Comparison of ENCODE assay signal across 8 cellular contexts in genomic region chr1:210250998-210251679, GRCh38. TPM values are rescaled to one million over a fixed set of nuclear protein-coding genes. Genes with fewer than 3 reads are reported as not detected.
DNase-seq lines count a peak whose midpoint lies in the region; ATAC-seq and TF ChIP-seq lines count a peak whose summit lies in the region.

No MANE protein-coding gene starts in this region.

- no peak for TF ChIP-seq POLR2A in suprapubic skin (IDR thresholded peaks at IDR 0.05)

- peaks cover 16% of the 10 kb centered on the region for H3K4me1 Mint-ChIP-seq in memory B cell

- H3K4me3 ChIP-seq in ectodermal cell (ENCODE audit: insufficient read depth, low read depth, low read length) (peak overlapping the region; percentile 43), suprapubic skin (peak overlapping the region; percentile 49)

- no peaks in the 10 kb centered on the region for H3K9me3 Mint-ChIP-seq in memory B cell

- H3K4me1 ChIP-seq in ectodermal cell (ENCODE audit: control insufficient read depth, insufficient read depth, low read length) (peaks cover 24% of the 10 kb centered on the region), suprapubic skin (peaks cover 26% of the 10 kb centered on the region)

- H3K4me3 Mint-ChIP-seq in memory B cell = peak overlapping the region; percentile 86

- DNase-seq in DMS79 (lab: John Stamatoyannopoulos, UW) = peak; percentile 94
- peak; percentile 62 for DNase-seq in LHCN-M2 (ENCODE audit: low read depth)
- peak; percentile 71 to 82 for DNase-seq in SHP77 (lab: John Stamatoyannopoulos, UW)
- peak in 1 of 2 donors; percentile 16 for DNase-seq in memory B cell (ENCODE audit: low spot score in 2 of 2)
- DNase-seq in suprapubic skin (ENCODE audit: low spot score in 2 of 2) = peak in 1 of 2 donors; percentile 69
- no peak for DNase-seq in effector CD4-positive, alpha-beta T cell
- DNase-seq in activated effector memory CD4-positive, alpha-beta T cell treated with anti-CD3 and anti-CD28 coated beads, Interleukin-2, amount 50 U/mL, for 16 hours = no peak

- peaks cover 17% of the 10 kb centered on the region for H3K27me3 Mint-ChIP-seq in memory B cell

- no peaks in the 10 kb centered on the region for H3K36me3 ChIP-seq in ectodermal cell (ENCODE audit: control insufficient read depth, insufficient read depth, low read length)
- no peaks in the 10 kb centered on the region for H3K36me3 ChIP-seq in suprapubic skin

- H3K27ac ChIP-seq in ectodermal cell (ENCODE audit: insufficient read depth, low read depth, low read length, poor library complexity, severe bottlenecking) (peak overlapping the region; percentile 84), suprapubic skin (peak overlapping the region; percentile 68)

- H3K36me3 Mint-ChIP-seq in memory B cell = no peaks in the 10 kb centered on the region

- peak; percentile 58 for ATAC-seq in memory B cell (ENCODE audit: low read depth)

- WGBS in ectodermal cell, 2 experiments = 0 to 1% methylated on average over 36 to 37 of the region's 37 CpGs
- WGBS in suprapubic skin = under 1% methylated on average over 10 of the region's 37 CpGs

- peak overlapping the region; percentile 1 for H3K27ac Mint-ChIP-seq in memory B cell

- H3K9me3 ChIP-seq in ectodermal cell (ENCODE audit: control insufficient read depth, low read length) (no peaks in the 10 kb centered on the region), suprapubic skin (no peaks in the 10 kb centered on the region)

- peaks cover 23% of the 10 kb centered on the region for H3K27me3 ChIP-seq in ectodermal cell (ENCODE audit: control insufficient read depth, insufficient read depth, low read length, poor library complexity, severe bottlenecking)
- peaks cover 4% of the 10 kb centered on the region for H3K27me3 ChIP-seq in suprapubic skin

- no peak for TF ChIP-seq EP300 in suprapubic skin (IDR thresholded peaks at IDR 0.05)

- no peak for TF ChIP-seq CTCF in suprapubic skin (IDR thresholded peaks at IDR 0.05)

RNA-seq across cellular contexts. Expression of gene SERTAD4, which starts 18.5 kb away (rescaled TPM):
- total RNA-seq in LHCN-M2 (2014; rRNA removed) (0.06 and 3.1 TPM in 2 replicates), suprapubic skin (10 to 100 TPM in 3 of 4 donors, 1 to 10 TPM in 1; 8.5 to 24.1 (median 16.8) TPM)
- 1.4 TPM for polyA plus RNA-seq in LHCN-M2 (2012)
- polyA plus RNA-seq in ectodermal cell (2013, experiment 1 of 4) = 5.5 TPM
- polyA plus RNA-seq in ectodermal cell (2013, experiment 2 of 4) = 5.1 TPM
- 4.1 TPM for polyA plus RNA-seq in ectodermal cell (2013, experiment 3 of 4)
- polyA plus RNA-seq in ectodermal cell (2013, experiment 4 of 4) = 4.0 TPM

Comparison
In these comparisons a context has a peak if more than half of its experiments do, and no peak if none do; other contexts are left out.
1. DNase-seq: peak in DMS79 (single experiment), LHCN-M2 (single experiment) and SHP77 (2 of 2); none in effector CD4-positive, alpha-beta T cell (single experiment) and activated effector memory CD4-positive, alpha-beta T cell treated with anti-CD3 and anti-CD28 coated beads, Interleukin-2, amount 50 U/mL, for 16 hours (single experiment).